In genomic region chr22:35509451-35509850, GRCh38 we compare ENCODE assay signal across 16 cellular contexts. TPM values are rescaled to one million over a fixed set of nuclear protein-coding genes. Genes with fewer than 3 reads are reported as not detected.
A peak's percentile ranks its signal among the peaks of the same experiment; 100 is the strongest.
DNase-seq lines count a peak whose midpoint lies in the region; ATAC-seq and TF ChIP-seq lines count a peak whose summit lies in the region.
"Had no signal": no experiment of that assay in that cellular context is flagged by ENCODE, and none has a peak within 500 bp of the region (broad histone marks: within the 10 kb centered on the region; RNA-seq: fewer than 3 reads in every experiment).

No MANE protein-coding gene starts in this region.

- H3K4ac ChIP-seq in mesenchymal stem cell (ENCODE audit: low read depth in 1 of 2, low read length in 2 of 2) = no peak overlapping the region

- H3K18ac ChIP-seq in mesenchymal stem cell (ENCODE audit: low read depth in 1 of 2, low read length in 2 of 2) = peak overlapping the region in 1 of 2 experiments; percentile 9

- H3K4me3 ChIP-seq in GM23338 (no peak overlapping the region), mesenchymal stem cell (ENCODE audit: insufficient read depth in 1 of 2, low read depth in 1 of 2, low read length in 2 of 2) (no peak overlapping the region)

- no peak for DNase-seq in GM23338 (ENCODE audit: low spot score)
- DNase-seq in caudate nucleus (lab: John Stamatoyannopoulos, UW) = no peak
- DNase-seq in mesenchymal stem cell = no peak
- DNase-seq in DMS 273 (lab: John Stamatoyannopoulos, UW; ENCODE audit: unreplicated experiment) = no peak
- no peak for DNase-seq in MV-4-11 (lab: John Stamatoyannopoulos, UW)
- no peak for DNase-seq in GM03348 (ENCODE audit: low spot score)
- DNase-seq: C1 segment of cervical spinal cord; Caco-2; CD4-positive, alpha-beta memory T cell; DMS 273 treated with DMSO at 0.1 percent for 48 hours; DMS79; EL; GDM1; H9 had no signal

- peaks cover 27% of the 10 kb centered on the region for H3K4me1 ChIP-seq in GM23338 (ENCODE audit: insufficient read depth)
- no peaks in the 10 kb centered on the region for H3K4me1 ChIP-seq in mesenchymal stem cell (ENCODE audit: control insufficient read depth, insufficient read depth, low read depth, low read length)
- H3K4me1 ChIP-seq: Caco-2 had no signal

- TF ChIP-seq CTCF in GM23338 (conservative IDR thresholded peaks at IDR 0.05; ENCODE audit: low read depth in 2 of 2) = no peak

- no peak overlapping the region for H3K9ac ChIP-seq in mesenchymal stem cell (ENCODE audit: low read length)

- no peak overlapping the region for H3K4me2 ChIP-seq in GM23338
- H3K4me2 ChIP-seq in mesenchymal stem cell (ENCODE audit: low read length, poor library complexity, severe bottlenecking) = no peak overlapping the region

- no peak overlapping the region for H4K8ac ChIP-seq in mesenchymal stem cell (ENCODE audit: low read length)

- no peak overlapping the region for H2BK5ac ChIP-seq in mesenchymal stem cell (ENCODE audit: low read depth, low read length, poor library complexity, severe bottlenecking)

- H3K9me3 ChIP-seq in mesenchymal stem cell (ENCODE audit: control insufficient read depth, low read length) = no peaks in the 10 kb centered on the region
- H3K9me3 ChIP-seq: Caco-2 had no signal

- no peak overlapping the region for H3K27ac Mint-ChIP-seq in GM23338
- H3K27ac Mint-ChIP-seq: CD4-positive, alpha-beta memory T cell; H9 had no signal

- H4K91ac ChIP-seq in mesenchymal stem cell (ENCODE audit: low read length) = peak overlapping the region; percentile 78

- no peak overlapping the region for H3K14ac ChIP-seq in mesenchymal stem cell (ENCODE audit: low read length in 2 of 2)

- H2BK12ac ChIP-seq in mesenchymal stem cell (ENCODE audit: low read length in 2 of 2) = peak overlapping the region; percentile 79 to 84

- 95% methylated on average over 10 of the region's 10 CpGs for WGBS in mesenchymal stem cell

- no peak overlapping the region for H2BK15ac ChIP-seq in mesenchymal stem cell (ENCODE audit: low read depth, poor library complexity, severe bottlenecking)

- H2AFZ ChIP-seq in GM23338 = 0 out of 2 replicates have a peak overlapping the region, but pooled peaks have one; percentile 54
- no peak overlapping the region for H2AFZ ChIP-seq in mesenchymal stem cell (ENCODE audit: low read depth, low read length)

- no peaks in the 10 kb centered on the region for H3K79me2 ChIP-seq in GM23338 (replicated peaks; ENCODE audit: insufficient read depth)

- no peaks in the 10 kb centered on the region for H3K9me3 Mint-ChIP-seq in GM23338
- H3K9me3 Mint-ChIP-seq: CD4-positive, alpha-beta memory T cell; H9 had no signal

- no peak overlapping the region for H2AK5ac ChIP-seq in mesenchymal stem cell (ENCODE audit: low read length, severe bottlenecking)

- no peak overlapping the region for H3K23ac ChIP-seq in mesenchymal stem cell (ENCODE audit: low read length in 2 of 2)

- no peaks in the 10 kb centered on the region for H3K36me3 Mint-ChIP-seq in GM23338 (ENCODE audit: low read depth)
- H3K36me3 Mint-ChIP-seq: CD4-positive, alpha-beta memory T cell had no signal

- no peak for ATAC-seq in GM23338
- ATAC-seq in GM18519 (IDR thresholded peaks at IDR 0.05; ENCODE audit: low FRiP score, unreplicated experiment) = no peak
- ATAC-seq: HCT116 had no signal

- H3F3A ChIP-seq in GM23338 (replicated peaks; ENCODE audit: low read depth) = no peaks in the 10 kb centered on the region

- H3K27me3 ChIP-seq in GM23338 (ENCODE audit: insufficient read depth) (no peaks in the 10 kb centered on the region), mesenchymal stem cell (ENCODE audit: control insufficient read depth in 1 of 2, insufficient read depth in 1 of 2, low read length in 2 of 2) (peaks cover 64 to 78% of the 10 kb centered on the region in 2 experiments)

- H2BK120ac ChIP-seq in mesenchymal stem cell (ENCODE audit: low read depth, low read length) = no peak overlapping the region

- H3K79me1 ChIP-seq in mesenchymal stem cell (replicated peaks; ENCODE audit: low read length, poor library complexity, severe bottlenecking) = no peaks in the 10 kb centered on the region

- H3K27me3 Mint-ChIP-seq in GM23338 (ENCODE audit: insufficient read depth, low read depth, poor library complexity) = peaks cover 7% of the 10 kb centered on the region

- peaks cover 21% of the 10 kb centered on the region for H3K4me1 Mint-ChIP-seq in GM23338
- H3K4me1 Mint-ChIP-seq: CD4-positive, alpha-beta memory T cell had no signal

- H3K4me3 Mint-ChIP-seq in GM23338 = no peak overlapping the region
- H3K4me3 Mint-ChIP-seq: CD4-positive, alpha-beta memory T cell; H9 had no signal

- H4K20me1 ChIP-seq in GM23338 (replicated peaks; ENCODE audit: insufficient read depth) = no peaks in the 10 kb centered on the region

- H3K9me2 ChIP-seq in GM23338 (ENCODE audit: insufficient read depth) = 0 out of 2 replicates have a peak, but pooled peaks cover 10% of the 10 kb centered on the region

- H3K27ac ChIP-seq in GM23338 (ENCODE audit: low read depth) = no peak overlapping the region
- H3K27ac ChIP-seq in caudate nucleus (ENCODE audit: low read depth, low read length) = peak overlapping the region; percentile 67
- H3K27ac ChIP-seq in mesenchymal stem cell (ENCODE audit: low read length, poor library complexity, severe bottlenecking) = no peak overlapping the region

- H3K36me3 ChIP-seq in GM23338 (ENCODE audit: insufficient read depth) = no peaks in the 10 kb centered on the region
- no peaks in the 10 kb centered on the region for H3K36me3 ChIP-seq in mesenchymal stem cell (ENCODE audit: control insufficient read depth in 1 of 2, insufficient read depth in 2 of 2, low read depth in 1 of 2, low read length in 2 of 2)

TF ChIP-seq in GM23338, 12 proteins besides CTCF, POLR2A, EP300 and RAD21:
- TF ChIP-seq, protein P1, sequence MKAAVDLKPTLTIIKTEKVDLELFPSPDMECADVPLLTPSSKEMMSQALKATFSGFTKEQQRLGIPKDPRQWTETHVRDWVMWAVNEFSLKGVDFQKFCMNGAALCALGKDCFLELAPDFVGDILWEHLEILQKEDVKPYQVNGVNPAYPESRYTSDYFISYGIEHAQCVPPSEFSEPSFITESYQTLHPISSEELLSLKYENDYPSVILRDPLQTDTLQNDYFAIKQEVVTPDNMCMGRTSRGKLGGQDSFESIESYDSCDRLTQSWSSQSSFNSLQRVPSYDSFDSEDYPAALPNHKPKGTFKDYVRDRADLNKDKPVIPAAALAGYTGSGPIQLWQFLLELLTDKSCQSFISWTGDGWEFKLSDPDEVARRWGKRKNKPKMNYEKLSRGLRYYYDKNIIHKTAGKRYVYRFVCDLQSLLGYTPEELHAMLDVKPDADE (IDR thresholded peaks at IDR 0.05) = no peak

RNA-seq across cellular contexts. Expression of gene RASD2, which starts 31.2 kb away (rescaled TPM):
- total RNA-seq in GM23338 (2014; rRNA removed; shearing (Covaris generic)) = 3.2 and 3.6 TPM in 2 replicates
- polyA plus RNA-seq in GM23338 (2016; fragmentation: Nextera tagmentation; extraction: Ambion mirVana) = 1.2 and 1.5 TPM in 2 replicates
- 0.58 TPM for polyA plus RNA-seq in mesenchymal stem cell (2013, experiment 1 of 2)
- polyA plus RNA-seq in mesenchymal stem cell (2013, experiment 2 of 2) = 0.51 TPM
- total RNA-seq: CD4-positive, alpha-beta memory T cell had no signal
